Comparison of ENCODE assay signal across 32 cellular contexts in the genomic region with DNA sequence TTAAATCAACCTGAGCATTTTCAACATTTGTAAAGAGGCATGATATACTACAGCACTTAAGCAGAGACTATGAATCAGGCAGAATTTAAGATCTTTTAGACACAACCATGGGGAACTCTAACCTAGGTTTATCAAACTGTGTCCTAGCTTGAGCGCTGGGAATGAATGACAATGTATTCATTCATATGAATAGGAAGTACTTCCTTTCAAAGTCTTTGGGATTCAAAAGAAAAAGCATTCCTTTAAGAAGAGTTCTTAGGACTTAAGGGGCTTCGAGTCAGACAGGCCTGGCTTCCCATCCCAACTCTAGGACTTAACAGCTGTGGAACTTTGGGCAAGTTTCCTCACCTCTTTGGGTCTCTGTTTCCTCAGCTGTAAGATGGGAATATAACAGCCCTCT.
"Had no signal": no experiment of that assay in that cellular context is flagged by ENCODE, and none has a peak within 500 bp of the region (broad histone marks: within the 10 kb centered on the region; RNA-seq: fewer than 3 reads in every experiment).

No MANE protein-coding gene starts in this region.

- FAIRE-seq: islet of Langerhans, small intestine had no signal

- DNase-seq: activated CD4-positive, alpha-beta memory T cell treated with anti-CD3 and anti-CD28 coated beads for 36 hours; activated CD4-positive, alpha-beta T cell treated with anti-CD3 and anti-CD28 coated beads, Interleukin-2, amount 10 ng/mL, durations not matched to agents 24 days and 14 days; activated CD4-positive, CD25-positive, alpha-beta regulatory T cell treated with anti-CD3 and anti-CD28 coated beads, Interleukin-2, amount 50 U/mL, for 72 hours; activated CD8-positive, alpha-beta memory T cell treated with anti-CD3 and anti-CD28 coated beads, Interleukin-2, amount 50 U/mL, for 4 hours; activated gamma-delta T cell; activated naive CD4-positive, alpha-beta T cell treated with anti-CD3 and anti-CD28 coated beads, Interleukin-2, amount 10 ng/mL, durations not matched to agents 7 days and 5 days; activated naive CD8-positive, alpha-beta T cell treated with anti-CD3 and anti-CD28 coated beads, Interleukin-2, amount 10 ng/mL, durations not matched to agents 7 days and 5 days; activated T-cell treated with anti-CD3 and anti-CD28 coated beads, Interleukin-2, amount 50 U/mL, for 1 hour; endodermal cell; foreskin keratinocyte; heart right ventricle; left lung; lower lobe of right lung; mesenchymal stem cell; naive thymus-derived CD8-positive, alpha-beta T cell; occipital lobe; psoas muscle; sigmoid colon; small intestine; stimulated activated CD4-positive, alpha-beta T cell treated with anti-CD3 and anti-CD28 coated beads, Interleukin-4, amount 100 ng/mL, for 24 hours; substantia nigra; uterus had no signal

- H3K27me3 Mint-ChIP-seq: activated CD4-positive, alpha-beta T cell treated with anti-CD3 and anti-CD28 coated beads, Interleukin-2, amount 10 ng/mL, durations not matched to agents 24 days and 14 days; activated naive CD4-positive, alpha-beta T cell treated with anti-CD3 and anti-CD28 coated beads, Interleukin-2, amount 10 ng/mL, durations not matched to agents 7 days and 5 days; brain; dendritic cell treated with granulocyte-macrophage colony-stimulating factor and Interleukin-4, amounts not matched to agents 40 ng/mL and 50 ng/mL, for 4 days had no signal

- H3K9me3 Mint-ChIP-seq: dendritic cell treated with granulocyte-macrophage colony-stimulating factor and Interleukin-4, amounts not matched to agents 40 ng/mL and 50 ng/mL, for 4 days; stimulated activated effector memory CD8-positive, alpha-beta T cell treated with anti-CD3 and anti-CD28 coated beads, Interleukin-12 subunit alpha, Interleukin-12 subunit beta, amount 100 ng/mL, for 72 hours had no signal

- H3K79me2 ChIP-seq: parathyroid adenoma had no signal

- H3K4me1 ChIP-seq: ascending aorta, esophagus muscularis mucosa, foreskin keratinocyte, heart right ventricle, left lung, lower lobe of right lung, parathyroid adenoma, psoas muscle, sigmoid colon, uterus had no signal

- H2AFZ ChIP-seq: parathyroid adenoma had no signal

- H3K27ac Mint-ChIP-seq: activated CD4-positive, alpha-beta memory T cell treated with anti-CD3 and anti-CD28 coated beads for 36 hours; activated CD4-positive, alpha-beta T cell treated with anti-CD3 and anti-CD28 coated beads, Interleukin-2, amount 10 ng/mL, durations not matched to agents 24 days and 14 days; activated naive CD4-positive, alpha-beta T cell treated with anti-CD3 and anti-CD28 coated beads, Interleukin-2, amount 10 ng/mL, durations not matched to agents 7 days and 5 days; activated naive CD8-positive, alpha-beta T cell treated with anti-CD3 and anti-CD28 coated beads, Interleukin-2, amount 10 ng/mL, durations not matched to agents 7 days and 5 days; dendritic cell treated with granulocyte-macrophage colony-stimulating factor and Interleukin-4, amounts not matched to agents 40 ng/mL and 50 ng/mL, for 4 days; endodermal cell; naive thymus-derived CD8-positive, alpha-beta T cell; stimulated activated effector memory CD8-positive, alpha-beta T cell treated with anti-CD3 and anti-CD28 coated beads, Interleukin-12 subunit alpha, Interleukin-12 subunit beta, amount 100 ng/mL, for 72 hours; stimulated activated naive CD8-positive, alpha-beta T cell treated with anti-CD3 and anti-CD28 coated beads, Interleukin-15, Interleukin-2, amounts not matched to agents 100 ng/mL and 50 ng/mL, for 24 hours; type B pancreatic cell had no signal

- H3K36me3 ChIP-seq: ascending aorta, esophagus muscularis mucosa, heart right ventricle, left lung, lower lobe of right lung, sigmoid colon, uterus had no signal

- H3K36me3 Mint-ChIP-seq: activated CD4-positive, alpha-beta memory T cell treated with anti-CD3 and anti-CD28 coated beads for 36 hours; activated naive CD4-positive, alpha-beta T cell treated with anti-CD3 and anti-CD28 coated beads, Interleukin-2, amount 10 ng/mL, durations not matched to agents 7 days and 5 days; activated naive CD8-positive, alpha-beta T cell treated with anti-CD3 and anti-CD28 coated beads, Interleukin-2, amount 10 ng/mL, durations not matched to agents 7 days and 5 days; brain; stimulated activated effector memory CD8-positive, alpha-beta T cell treated with anti-CD3 and anti-CD28 coated beads, Interleukin-12 subunit alpha, Interleukin-12 subunit beta, amount 100 ng/mL, for 72 hours had no signal

- H3K4me3 Mint-ChIP-seq: activated CD4-positive, alpha-beta memory T cell treated with anti-CD3 and anti-CD28 coated beads for 36 hours; activated CD4-positive, alpha-beta T cell treated with anti-CD3 and anti-CD28 coated beads, Interleukin-2, amount 10 ng/mL, durations not matched to agents 24 days and 14 days; activated naive CD4-positive, alpha-beta T cell treated with anti-CD3 and anti-CD28 coated beads, Interleukin-2, amount 10 ng/mL, durations not matched to agents 7 days and 5 days; activated naive CD8-positive, alpha-beta T cell treated with anti-CD3 and anti-CD28 coated beads, Interleukin-2, amount 10 ng/mL, durations not matched to agents 7 days and 5 days; brain; dendritic cell treated with granulocyte-macrophage colony-stimulating factor and Interleukin-4, amounts not matched to agents 40 ng/mL and 50 ng/mL, for 4 days; endodermal cell; naive thymus-derived CD8-positive, alpha-beta T cell; neural crest cell; stimulated activated effector memory CD8-positive, alpha-beta T cell treated with anti-CD3 and anti-CD28 coated beads, Interleukin-12 subunit alpha, Interleukin-12 subunit beta, amount 100 ng/mL, for 72 hours; stimulated activated naive CD8-positive, alpha-beta T cell treated with anti-CD3 and anti-CD28 coated beads, Interleukin-15, Interleukin-2, amounts not matched to agents 100 ng/mL and 50 ng/mL, for 24 hours; type B pancreatic cell had no signal

- H3K9me3 ChIP-seq: ascending aorta, lower lobe of right lung, psoas muscle, sigmoid colon, uterus had no signal

- H3K27ac ChIP-seq: ascending aorta, esophagus muscularis mucosa, foreskin keratinocyte, heart right ventricle, left lung, lower lobe of right lung, parathyroid adenoma, psoas muscle, sigmoid colon, uterus had no signal

- H3K27me3 ChIP-seq: ascending aorta, esophagus muscularis mucosa, heart right ventricle, left lung, sigmoid colon, uterus had no signal

- H3K9ac ChIP-seq: parathyroid adenoma had no signal

- H3K4me1 Mint-ChIP-seq: activated CD4-positive, alpha-beta T cell treated with anti-CD3 and anti-CD28 coated beads, Interleukin-2, amount 10 ng/mL, durations not matched to agents 24 days and 14 days; activated naive CD4-positive, alpha-beta T cell treated with anti-CD3 and anti-CD28 coated beads, Interleukin-2, amount 10 ng/mL, durations not matched to agents 7 days and 5 days; activated naive CD8-positive, alpha-beta T cell treated with anti-CD3 and anti-CD28 coated beads, Interleukin-2, amount 10 ng/mL, durations not matched to agents 7 days and 5 days; naive thymus-derived CD8-positive, alpha-beta T cell had no signal

- H3K4me3 ChIP-seq: ascending aorta, esophagus muscularis mucosa, heart right ventricle, left lung, lower lobe of right lung, psoas muscle, sigmoid colon, uterus had no signal

- ATAC-seq: foreskin keratinocyte; heart right ventricle; left lung; lower lobe of right lung; naive thymus-derived CD8-positive, alpha-beta T cell; psoas muscle; stimulated activated effector memory CD8-positive, alpha-beta T cell treated with anti-CD3 and anti-CD28 coated beads, Interleukin-12 subunit alpha, Interleukin-12 subunit beta, amount 100 ng/mL, for 72 hours had no signal
